ENCODE assay signal across 13 cellular contexts in genomic region chr13:30998548-30999140, GRCh38.
DNase-seq lines count a peak whose midpoint lies in the region; ATAC-seq, FAIRE-seq and TF ChIP-seq lines count a peak whose summit lies in the region.
"Had no signal": no experiment of that assay in that cellular context is flagged by ENCODE, and none has a peak within 500 bp of the region (broad histone marks: within the 10 kb centered on the region; RNA-seq: fewer than 3 reads in every experiment).

No MANE protein-coding gene starts in this region.

- no peak overlapping the region for H3K4me3 ChIP-seq in neuronal stem cell (ENCODE audit: low read length in 2 of 2)
- H3K4me3 ChIP-seq: gastroesophageal sphincter, lower lobe of right lung, MG63 had no signal

- TF ChIP-seq CTCF in endothelial cell (IDR thresholded peaks at IDR 0.05; ENCODE audit: unreplicated experiment) = no peak

- no peak overlapping the region for H4K91ac ChIP-seq in neuronal stem cell (ENCODE audit: low read depth, low read length, poor library complexity)

- H3K4ac ChIP-seq in neuronal stem cell (ENCODE audit: low read length) = no peak overlapping the region

- ATAC-seq in esophagus mucosa = peak; percentile 32
- ATAC-seq: gastroesophageal sphincter, lower lobe of right lung had no signal

- FAIRE-seq in HTR-8/SVneo (lab: Jason Lieb, UNC) = no peak
- FAIRE-seq: urothelium cell line had no signal

- H3K4me1 Mint-ChIP-seq in activated CD4-positive, alpha-beta memory T cell treated with anti-CD3 and anti-CD28 coated beads for 36 hours (ENCODE audit: low read depth) = no peaks in the 10 kb centered on the region
- H3K4me1 Mint-ChIP-seq in endothelial cell (ENCODE audit: unreplicated experiment) = peaks cover 8% of the 10 kb centered on the region
- no peaks in the 10 kb centered on the region for H3K4me1 Mint-ChIP-seq in activated T-helper 2 cell treated with anti-CD3 and anti-CD28 coated beads, Interferon-gamma antibody, Interleukin-2, Interleukin-4, amounts not matched to agents 10 μg/mL and 5 μg/mL and 100 μg/mL, durations not matched to agents 14 hours and 24 hours and 36 hours (ENCODE audit: low read depth)

- H3K27me3 ChIP-seq in neuronal stem cell (ENCODE audit: control insufficient read depth in 3 of 3, insufficient read depth in 3 of 3, low read depth in 1 of 3, low read length in 3 of 3) = peaks cover 0 to 2% (median 0%) of the 10 kb centered on the region in 3 experiments
- H3K27me3 ChIP-seq: gastroesophageal sphincter, MG63 had no signal

- H3K79me1 ChIP-seq in neuronal stem cell (ENCODE audit: low read depth, low read length) = no peaks in the 10 kb centered on the region

- H3K27me3 Mint-ChIP-seq in activated CD4-positive, alpha-beta memory T cell treated with anti-CD3 and anti-CD28 coated beads for 36 hours = peaks cover 11% of the 10 kb centered on the region
- H3K27me3 Mint-ChIP-seq in endothelial cell (ENCODE audit: unreplicated experiment) = no peaks in the 10 kb centered on the region
- H3K27me3 Mint-ChIP-seq in activated T-helper 2 cell treated with anti-CD3 and anti-CD28 coated beads, Interferon-gamma antibody, Interleukin-2, Interleukin-4, amounts not matched to agents 10 μg/mL and 5 μg/mL and 100 μg/mL, durations not matched to agents 14 hours and 24 hours and 36 hours (ENCODE audit: low read depth) = peaks cover 23% of the 10 kb centered on the region

- H3K9me3 ChIP-seq in neuronal stem cell (replicated peaks in 1 of 2; ENCODE audit: control insufficient read depth in 2 of 2, insufficient read depth in 1 of 2, low read depth in 1 of 2, low read length in 2 of 2) = no peaks in the 10 kb centered on the region
- H3K9me3 ChIP-seq: gastroesophageal sphincter, lower lobe of right lung, MG63 had no signal

- H3K36me3 Mint-ChIP-seq in activated CD4-positive, alpha-beta memory T cell treated with anti-CD3 and anti-CD28 coated beads for 36 hours = no peaks in the 10 kb centered on the region
- no peaks in the 10 kb centered on the region for H3K36me3 Mint-ChIP-seq in endothelial cell (ENCODE audit: low read depth, unreplicated experiment)
- H3K36me3 Mint-ChIP-seq in activated T-helper 2 cell treated with anti-CD3 and anti-CD28 coated beads, Interferon-gamma antibody, Interleukin-2, Interleukin-4, amounts not matched to agents 10 μg/mL and 5 μg/mL and 100 μg/mL, durations not matched to agents 14 hours and 24 hours and 36 hours (ENCODE audit: low read depth) = no peaks in the 10 kb centered on the region

- intact Hi-C loops in activated CD4-positive, alpha-beta memory T cell treated with anti-CD3 and anti-CD28 coated beads for 36 hours (cut with micrococcal nuclease) = no loop called here
- intact Hi-C loops in activated T-helper 2 cell treated with anti-CD3 and anti-CD28 coated beads, Interferon-gamma antibody, Interleukin-2, Interleukin-4, amounts not matched to agents 10 μg/mL and 5 μg/mL and 100 μg/mL, durations not matched to agents 14 hours and 24 hours and 36 hours (cut with micrococcal nuclease) = no loop called here

- H3K18ac ChIP-seq in neuronal stem cell (ENCODE audit: low read length) = peak overlapping the region; percentile 45

- H2AK5ac ChIP-seq in neuronal stem cell (ENCODE audit: low read depth, low read length) = no peak overlapping the region

- no peak overlapping the region for H3K27ac Mint-ChIP-seq in activated CD4-positive, alpha-beta memory T cell treated with anti-CD3 and anti-CD28 coated beads for 36 hours
- no peak overlapping the region for H3K27ac Mint-ChIP-seq in endothelial cell (ENCODE audit: unreplicated experiment)
- no peak overlapping the region for H3K27ac Mint-ChIP-seq in activated T-helper 2 cell treated with anti-CD3 and anti-CD28 coated beads, Interferon-gamma antibody, Interleukin-2, Interleukin-4, amounts not matched to agents 10 μg/mL and 5 μg/mL and 100 μg/mL, durations not matched to agents 14 hours and 24 hours and 36 hours

- no peak overlapping the region for H3K23ac ChIP-seq in neuronal stem cell (ENCODE audit: low read depth, low read length, poor library complexity)

- DNase-seq in DMS79 treated with DMSO at 0.1 percent for 48 hours (lab: John Stamatoyannopoulos, UW) (peak; percentile 68), NCI-H748 (lab: John Stamatoyannopoulos, UW; ENCODE audit: unreplicated experiment) (peak; percentile 88), neuronal stem cell (ENCODE audit: low spot score) (no peak), HTR-8/SVneo (ENCODE audit: insufficient read length, low spot score) (no peak), endothelial cell (ENCODE audit: low spot score) (no peak)
- DNase-seq in activated CD4-positive, alpha-beta memory T cell treated with anti-CD3 and anti-CD28 coated beads for 36 hours = no peak
- DNase-seq in activated T-helper 2 cell treated with anti-CD3 and anti-CD28 coated beads, Interferon-gamma antibody, Interleukin-2, Interleukin-4, amounts not matched to agents 10 μg/mL and 5 μg/mL and 100 μg/mL, durations not matched to agents 14 hours and 24 hours and 36 hours (ENCODE audit: low spot score) = no peak
- DNase-seq: lower lobe of right lung, MG63, right cardiac atrium had no signal

- H2AFZ ChIP-seq in neuronal stem cell (ENCODE audit: low read length) = peak overlapping the region; percentile 6

- H2BK12ac ChIP-seq in neuronal stem cell (ENCODE audit: low read length) = no peak overlapping the region

- no peak overlapping the region for H3K27ac ChIP-seq in neuronal stem cell (replicated peaks; ENCODE audit: low read length)
- H3K27ac ChIP-seq: lower lobe of right lung had no signal

- no peak overlapping the region for H3K9ac ChIP-seq in neuronal stem cell (ENCODE audit: low read depth, low read length, poor library complexity)

- H3K14ac ChIP-seq in neuronal stem cell (ENCODE audit: low read length) = no peak overlapping the region

- no peak overlapping the region for H2BK15ac ChIP-seq in neuronal stem cell (ENCODE audit: low read length)

- POLR2A ChIA-PET in activated CD4-positive, alpha-beta memory T cell treated with anti-CD3 and anti-CD28 coated beads for 36 hours (lab: Charles Lee) = no interaction called here

- H3K36me3 ChIP-seq in neuronal stem cell (replicated peaks in 1 of 2; ENCODE audit: control insufficient read depth in 2 of 2, insufficient read depth in 2 of 2, low read length in 2 of 2) = no peaks in the 10 kb centered on the region
- H3K36me3 ChIP-seq: gastroesophageal sphincter, lower lobe of right lung, MG63 had no signal

- H3K4me1 ChIP-seq in neuronal stem cell (ENCODE audit: control insufficient read depth in 2 of 2, insufficient read depth in 1 of 2, low read depth in 1 of 2, low read length in 2 of 2) = peaks cover 6 to 23% of the 10 kb centered on the region in 2 donors
- H3K4me1 ChIP-seq: lower lobe of right lung had no signal

- H3K4me3 Mint-ChIP-seq in activated CD4-positive, alpha-beta memory T cell treated with anti-CD3 and anti-CD28 coated beads for 36 hours = no peak overlapping the region
- no peak overlapping the region for H3K4me3 Mint-ChIP-seq in endothelial cell (ENCODE audit: unreplicated experiment)
- H3K4me3 Mint-ChIP-seq in activated T-helper 2 cell treated with anti-CD3 and anti-CD28 coated beads, Interferon-gamma antibody, Interleukin-2, Interleukin-4, amounts not matched to agents 10 μg/mL and 5 μg/mL and 100 μg/mL, durations not matched to agents 14 hours and 24 hours and 36 hours (ENCODE audit: low read depth) = no peak overlapping the region

- no peak overlapping the region for H3K4me2 ChIP-seq in neuronal stem cell (ENCODE audit: insufficient read depth, low read length, poor library complexity, severe bottlenecking)

- H4K8ac ChIP-seq in neuronal stem cell (ENCODE audit: low read depth, low read length) = no peak overlapping the region

- CTCF ChIA-PET in activated CD4-positive, alpha-beta memory T cell treated with anti-CD3 and anti-CD28 coated beads for 36 hours (lab: Charles Lee) = interaction anchor here (1.8 kb wide), 1 partner anchor 19 kb away, joined by 7 read pairs; no protein-coding TSS in a partner anchor

- H3K9me3 Mint-ChIP-seq in activated CD4-positive, alpha-beta memory T cell treated with anti-CD3 and anti-CD28 coated beads for 36 hours = no peaks in the 10 kb centered on the region
- no peaks in the 10 kb centered on the region for H3K9me3 Mint-ChIP-seq in endothelial cell (ENCODE audit: unreplicated experiment)
- H3K9me3 Mint-ChIP-seq in activated T-helper 2 cell treated with anti-CD3 and anti-CD28 coated beads, Interferon-gamma antibody, Interleukin-2, Interleukin-4, amounts not matched to agents 10 μg/mL and 5 μg/mL and 100 μg/mL, durations not matched to agents 14 hours and 24 hours and 36 hours = no peaks in the 10 kb centered on the region

- H2BK120ac ChIP-seq in neuronal stem cell (ENCODE audit: low read depth, low read length) = no peak overlapping the region

- no peak overlapping the region for H2BK5ac ChIP-seq in neuronal stem cell (ENCODE audit: low read length)

- no CpG with 5 or more reads among the region's 5 CpGs for WGBS in neuronal stem cell (ENCODE audit: extremely low coverage in 2 of 2, insufficient read length in 2 of 2, insufficient replicate concordance in 1 of 2), 2 donors

Comparison
In these comparisons a context has a peak if more than half of its experiments do, and no peak if none do; other contexts are left out.
1. DNase-seq: peak in DMS79 treated with DMSO at 0.1 percent for 48 hours (single experiment) and NCI-H748 (single experiment); none in neuronal stem cell (single experiment), activated CD4-positive, alpha-beta memory T cell treated with anti-CD3 and anti-CD28 coated beads for 36 hours (single experiment), HTR-8/SVneo (single experiment), endothelial cell (single experiment) and activated T-helper 2 cell treated with anti-CD3 and anti-CD28 coated beads, Interferon-gamma antibody, Interleukin-2, Interleukin-4, amounts not matched to agents 10 μg/mL and 5 μg/mL and 100 μg/mL, durations not matched to agents 14 hours and 24 hours and 36 hours (single experiment).